ENCODE assay signal across 10 cellular contexts in genomic region chr7:69429817-69430501, GRCh38.
DNase-seq lines count a peak whose midpoint lies in the region; ATAC-seq and TF ChIP-seq lines count a peak whose summit lies in the region.
"Had no signal": no experiment of that assay in that cellular context is flagged by ENCODE, and none has a peak within 500 bp of the region (broad histone marks: within the 10 kb centered on the region; RNA-seq: fewer than 3 reads in every experiment).

No MANE protein-coding gene starts in this region.

- H3K18ac ChIP-seq in H9 (ENCODE audit: insufficient read length, low read depth, low read length) = no peak overlapping the region

- H4K8ac ChIP-seq in H9 (replicated peaks; ENCODE audit: insufficient read length, low read depth, low read length) = no peak overlapping the region

- WGBS in H9 (ENCODE audit: extremely low coverage, insufficient read length, low lambda C conversion rate) = no CpG with 5 or more reads among the region's 20 CpGs

- no peaks in the 10 kb centered on the region for H3K9me3 ChIP-seq in H9 (ENCODE audit: control insufficient read depth, low read depth, low read length)
- H3K9me3 ChIP-seq in subcutaneous abdominal adipose tissue (ENCODE audit: control insufficient read depth in 5 of 5, low read length in 5 of 5) = no peaks in the 10 kb centered on the region

- no peak overlapping the region for H2BK20ac ChIP-seq in H9 (ENCODE audit: low read depth, low read length, poor library complexity, severe bottlenecking)

- H2AFZ ChIP-seq in H9 (ENCODE audit: low read length) = no peak overlapping the region

- H3K23ac ChIP-seq in H9 (ENCODE audit: insufficient read length, low read depth, low read length) = no peak overlapping the region

- ATAC-seq in effector memory CD8-positive, alpha-beta T cell (replicated peaks) = no peak
- ATAC-seq in HG02852 (IDR thresholded peaks at IDR 0.05; ENCODE audit: unreplicated experiment) = no peak

- peak overlapping the region in 1 of 2 experiments; percentile 27; a peak in 3 of 5 replicates for H3K4me3 Mint-ChIP-seq in H9
- H3K4me3 Mint-ChIP-seq in effector memory CD8-positive, alpha-beta T cell = no peak overlapping the region
- H3K4me3 Mint-ChIP-seq in progenitor cell of endocrine pancreas (ENCODE audit: low read depth) = no peak overlapping the region

- no peak overlapping the region for H2BK5ac ChIP-seq in H9 (ENCODE audit: insufficient read length, low read length)

- no peak overlapping the region for H3K9ac ChIP-seq in H9 (ENCODE audit: extremely low read depth, insufficient read length, low read length)
- peak overlapping the region in 2 of 5 donors; percentile 1 to 52 for H3K9ac ChIP-seq in subcutaneous abdominal adipose tissue (ENCODE audit: low read length in 5 of 5)

- no peaks in the 10 kb centered on the region for H4K20me1 ChIP-seq in H9 (ENCODE audit: control insufficient read depth, insufficient read depth, insufficient read length)

- H3K56ac ChIP-seq in H9 (ENCODE audit: insufficient read length, low read depth, low read length) = no peak overlapping the region

- no peak overlapping the region for H3K14ac ChIP-seq in H9 (ENCODE audit: insufficient read depth, low read length)

- H3T11ph ChIP-seq in H9 (ENCODE audit: low read length) = no peak overlapping the region

- H4K91ac ChIP-seq in H9 (ENCODE audit: insufficient read length, low read depth, low read length) = no peak overlapping the region

- H3K79me2 ChIP-seq in H9 (ENCODE audit: insufficient read depth, low read length) = no peaks in the 10 kb centered on the region

- H3K4me2 ChIP-seq in H9 (ENCODE audit: insufficient read depth, insufficient read length, low read length) = no peak overlapping the region

- no peaks in the 10 kb centered on the region for H3K23me2 ChIP-seq in H9 (ENCODE audit: insufficient read length, low read depth, low read length, poor library complexity, severe bottlenecking)

- no peak overlapping the region for H2BK15ac ChIP-seq in H9 (ENCODE audit: low read depth, low read length)

- no peaks in the 10 kb centered on the region for H3K36me3 Mint-ChIP-seq in H9 (ENCODE audit: insufficient read depth in 1 of 3, low read depth in 3 of 3)
- peaks cover 3% of the 10 kb centered on the region for H3K36me3 Mint-ChIP-seq in effector memory CD8-positive, alpha-beta T cell (ENCODE audit: insufficient read depth)
- H3K36me3 Mint-ChIP-seq in progenitor cell of endocrine pancreas (ENCODE audit: insufficient read depth) = peaks cover 1% of the 10 kb centered on the region

- in situ Hi-C loops in GM13976 (cut with MboI; ENCODE audit: low sequenced_read_pairs, unreplicated experiment) = no loop called here

- peak overlapping the region; percentile 12 to 53 (median 42) for H3K4me3 ChIP-seq in subcutaneous abdominal adipose tissue (ENCODE audit: low read depth in 1 of 5, low read length in 5 of 5)

- H4K5ac ChIP-seq in H9 (ENCODE audit: insufficient read length, low read depth, low read length) = no peak overlapping the region

- H3K4me1 Mint-ChIP-seq in H9 (peaks cover 14 to 15% of the 10 kb centered on the region in 2 experiments), progenitor cell of endocrine pancreas (ENCODE audit: low read depth) (peaks cover 2% of the 10 kb centered on the region)
- peaks cover 3 to 4% of the 10 kb centered on the region in 2 donors for H3K4me1 Mint-ChIP-seq in effector memory CD8-positive, alpha-beta T cell (ENCODE audit: low read depth in 2 of 2)

- H2AK5ac ChIP-seq in H9 (ENCODE audit: insufficient read length, low read length) = no peak overlapping the region

- no peaks in the 10 kb centered on the region for H3K27me3 ChIP-seq in H9 (ENCODE audit: insufficient read depth, low read length)
- H3K27me3 ChIP-seq in subcutaneous abdominal adipose tissue (ENCODE audit: control insufficient read depth in 5 of 5, insufficient read depth in 4 of 5, low read length in 5 of 5) = no peaks in the 10 kb centered on the region

- H3K36me3 ChIP-seq in subcutaneous abdominal adipose tissue (ENCODE audit: control insufficient read depth in 5 of 5, insufficient read depth in 5 of 5, low read length in 5 of 5) = no peaks in the 10 kb centered on the region

- no peak for TF ChIP-seq CTCF in H9 (conservative IDR thresholded peaks at IDR 0.05)
- no peak for TF ChIP-seq CTCF in progenitor cell of endocrine pancreas (IDR thresholded peaks at IDR 0.05; ENCODE audit: unreplicated experiment)
- TF ChIP-seq CTCF in GM13976 (IDR thresholded peaks at IDR 0.05; ENCODE audit: borderline replicate concordance, control extremely low read depth, extremely low read depth, insufficient read depth, missing control alignments) = no peak

- H3K27ac ChIP-seq in H9 (ENCODE audit: insufficient read length, low read depth, low read length) (no peak overlapping the region), subcutaneous abdominal adipose tissue (ENCODE audit: low read depth, low read length) (no peak overlapping the region)

- peaks cover 43% of the 10 kb centered on the region for H3K27me3 Mint-ChIP-seq in H9 (ENCODE audit: low read depth)
- H3K27me3 Mint-ChIP-seq in effector memory CD8-positive, alpha-beta T cell = peaks cover 51 to 55% of the 10 kb centered on the region in 2 donors
- H3K27me3 Mint-ChIP-seq in progenitor cell of endocrine pancreas = peaks cover 36% of the 10 kb centered on the region

- H3K9me3 Mint-ChIP-seq in H9 (peaks cover 2% of the 10 kb centered on the region in 2 experiments; a peak in 4 of 5 replicates), progenitor cell of endocrine pancreas (ENCODE audit: low read depth) (no peaks in the 10 kb centered on the region)
- peaks cover 3 to 8% of the 10 kb centered on the region in 2 donors for H3K9me3 Mint-ChIP-seq in effector memory CD8-positive, alpha-beta T cell

- no peaks in the 10 kb centered on the region for H3K79me1 ChIP-seq in H9 (ENCODE audit: insufficient read depth, low read depth, low read length, poor library complexity, severe bottlenecking)

- H2BK12ac ChIP-seq in H9 (ENCODE audit: insufficient read length, low read depth, low read length) = no peak overlapping the region

- H2BK120ac ChIP-seq in H9 (ENCODE audit: low read depth, low read length, poor library complexity, severe bottlenecking) = no peak overlapping the region

- H3K4me1 ChIP-seq in H9 (ENCODE audit: insufficient read depth, low read length) (no peaks in the 10 kb centered on the region; the same call in 1 of the 2 replicates), subcutaneous abdominal adipose tissue (ENCODE audit: control insufficient read depth in 5 of 5, insufficient read depth in 5 of 5, low read length in 5 of 5) (peaks cover 3 to 27% (median 20%) of the 10 kb centered on the region in 5 donors)

- H3K27ac Mint-ChIP-seq in H9 = peak overlapping the region in 1 of 3 experiments; percentile 82; a peak in 1 of 7 replicates
- no peak overlapping the region for H3K27ac Mint-ChIP-seq in effector memory CD8-positive, alpha-beta T cell
- no peak overlapping the region for H3K27ac Mint-ChIP-seq in progenitor cell of endocrine pancreas

- DNase-seq in H9 (peak; percentile 34), anterior cingulate cortex (lab: John Stamatoyannopoulos, UW) (peak in 54 of 58 donors; percentile 2 to 64 (median 34)), kidney tubule cell (ENCODE audit: low spot score) (peak; percentile 3), progenitor cell of endocrine pancreas (ENCODE audit: low spot score, unreplicated experiment) (no peak), GM13976 (ENCODE audit: low spot score) (no peak)
- no peak for DNase-seq in effector memory CD8-positive, alpha-beta T cell
- DNase-seq: activated CD8-positive, alpha-beta memory T cell treated with anti-CD3 and anti-CD28 coated beads for 24 hours; NCI-H526 treated with DMSO at 0.1 percent for 48 hours had no signal

- no peak overlapping the region for H3K4ac ChIP-seq in H9 (ENCODE audit: low read depth, low read length)

Comparison
In these comparisons a context has a peak if more than half of its experiments do, and no peak if none do; other contexts are left out.
1. DNase-seq: peak in H9 (single experiment), anterior cingulate cortex (54 of 58) and kidney tubule cell (single experiment); none in effector memory CD8-positive, alpha-beta T cell (0 of 3), progenitor cell of endocrine pancreas (single experiment) and GM13976 (single experiment).